ENCODE assay signal across 18 cellular contexts in the genomic region with DNA sequence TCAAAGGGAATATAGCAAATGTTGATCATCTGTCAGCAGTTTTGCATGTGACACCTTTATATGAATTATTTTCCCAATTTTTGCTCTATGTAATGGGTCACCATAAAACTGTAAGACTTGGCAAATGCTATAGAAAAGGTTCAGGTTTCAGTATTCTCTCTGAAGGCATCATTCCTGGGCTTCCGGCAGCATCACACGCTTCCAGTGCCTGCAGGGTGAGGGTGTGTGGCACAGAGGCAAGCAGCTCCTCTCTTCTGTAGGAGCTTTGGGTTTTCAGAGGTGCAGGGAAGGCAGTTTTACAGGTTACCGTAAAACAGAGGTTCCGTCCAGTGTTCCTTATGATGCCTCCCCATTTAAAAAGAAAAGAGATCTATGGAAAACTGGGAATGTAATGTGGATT. TPM values are rescaled to one million over a fixed set of nuclear protein-coding genes. Genes with fewer than 3 reads are reported as not detected.
DNase-seq lines count a peak whose midpoint lies in the region; ATAC-seq and TF ChIP-seq lines count a peak whose summit lies in the region.
"Had no signal": no experiment of that assay in that cellular context is flagged by ENCODE, and none has a peak within 500 bp of the region (broad histone marks: within the 10 kb centered on the region; RNA-seq: fewer than 3 reads in every experiment).

No MANE protein-coding gene starts in this region.

- H3K36me3 ChIP-seq in KOPT-K1 (ENCODE audit: insufficient read depth, low read length), result peaks cover 58% of the 10 kb centered on the region
- H3K36me3 ChIP-seq in osteoblast (ENCODE audit: insufficient read depth, low read length), result no peaks in the 10 kb centered on the region
- peaks cover 0 to 30% (median 15%) of the 10 kb centered on the region in 4 donors for H3K36me3 ChIP-seq in upper lobe of left lung

- no peak for TF ChIP-seq CTCF in osteoblast (IDR thresholded peaks at IDR 0.05; ENCODE audit: extremely low read depth, low read depth, low read length)
- TF ChIP-seq CTCF in upper lobe of left lung (IDR thresholded peaks at IDR 0.05), result no peak

- no peak for DNase-seq in activated naive CD4-positive, alpha-beta T cell treated with anti-CD3 and anti-CD28 coated beads, Interleukin-2, amount 50 U/mL, for 72 hours (ENCODE audit: low spot score in 2 of 2)
- DNase-seq in activated naive CD4-positive, alpha-beta T cell treated with anti-CD3 and anti-CD28 coated beads, Interleukin-2, amount 50 U/mL, for 16 hours, result no peak
- no peak for DNase-seq in T-helper 17 cell
- DNase-seq in osteoblast (ENCODE audit: insufficient read length, low spot score, missing footprints), result peak; percentile 35
- no peak for DNase-seq in NCI-H748 treated with DMSO at 0.1 percent for 48 hours (lab: John Stamatoyannopoulos, UW)
- DNase-seq in upper lobe of left lung, result no peak
- DNase-seq: ACHN; C1 segment of cervical spinal cord; DMS 273 treated with DMSO at 0.1 percent for 48 hours; GDM1; KG1; NCI-H1048; NCI-H1436 treated with DMSO at 0.1 percent for 48 hours; NCI-H2029 treated with DMSO at 0.1 percent for 48 hours; NCI-H446; NK-92 treated with Interleukin-12 subunit alpha and Interleukin-12 subunit beta, amount 100 ng/mL, for 24 hours; Right ventricle myocardium superior had no signal

- no peak for TF ChIP-seq EP300 in upper lobe of left lung (IDR thresholded peaks at IDR 0.05)

- no peak for ATAC-seq in activated naive CD4-positive, alpha-beta T cell treated with anti-CD3 and anti-CD28 coated beads, Interleukin-2, amount 50 U/mL, for 72 hours
- ATAC-seq in T-helper 17 cell, result no peak
- ATAC-seq in upper lobe of left lung (ENCODE audit: low FRiP score in 2 of 2), result no peak

- peaks cover 5% of the 10 kb centered on the region for H3K4me1 Mint-ChIP-seq in T-helper 17 cell

- H3K4me3 ChIP-seq in osteoblast (ENCODE audit: insufficient read depth, low read length), result no peak overlapping the region
- H3K4me3 ChIP-seq in upper lobe of left lung, result no peak overlapping the region

- H3K4me2 ChIP-seq in osteoblast (ENCODE audit: insufficient read depth, low read length), result no peak overlapping the region

- H3K79me2 ChIP-seq in osteoblast (ENCODE audit: insufficient read depth, low read length), result no peaks in the 10 kb centered on the region

- H3K9me3 ChIP-seq in KOPT-K1 (ENCODE audit: insufficient read depth, low read length, poor library complexity, severe bottlenecking) (peaks cover 6% of the 10 kb centered on the region), T-helper 17 cell (ENCODE audit: control insufficient read depth, low read length, poor library complexity, severe bottlenecking) (no peaks in the 10 kb centered on the region), osteoblast (ENCODE audit: low read depth, low read length) (no peaks in the 10 kb centered on the region), upper lobe of left lung (no peaks in the 10 kb centered on the region)

- H2AFZ ChIP-seq in osteoblast (ENCODE audit: low read length), result no peak overlapping the region

- H3K27me3 ChIP-seq in osteoblast (ENCODE audit: insufficient read depth, low read length) (no peaks in the 10 kb centered on the region), upper lobe of left lung (no peaks in the 10 kb centered on the region)

- H3K9me3 Mint-ChIP-seq in activated naive CD4-positive, alpha-beta T cell treated with anti-CD3 and anti-CD28 coated beads, Interleukin-2, amount 50 U/mL, for 72 hours, result peaks cover 9% of the 10 kb centered on the region in 2 donors

- peaks cover 12 to 15% of the 10 kb centered on the region in 2 donors for H3K36me3 Mint-ChIP-seq in activated naive CD4-positive, alpha-beta T cell treated with anti-CD3 and anti-CD28 coated beads, Interleukin-2, amount 50 U/mL, for 72 hours
- peaks cover 6% of the 10 kb centered on the region for H3K36me3 Mint-ChIP-seq in T-helper 17 cell (ENCODE audit: low read depth)

- H4K20me1 ChIP-seq in osteoblast (ENCODE audit: insufficient read depth, low read length), result no peaks in the 10 kb centered on the region

- no peak for TF ChIP-seq POLR2A in upper lobe of left lung (IDR thresholded peaks at IDR 0.05)

- H3K27ac ChIP-seq in KOPT-K1 (ENCODE audit: low read depth, low read length, poor library complexity, severe bottlenecking) (peak overlapping the region; percentile 97), osteoblast (ENCODE audit: low read depth, low read length) (no peak overlapping the region), upper lobe of left lung (no peak overlapping the region)

- H3K27ac Mint-ChIP-seq in activated naive CD4-positive, alpha-beta T cell treated with anti-CD3 and anti-CD28 coated beads, Interleukin-2, amount 50 U/mL, for 72 hours, result peak overlapping the region; percentile 54 to 95
- H3K27ac Mint-ChIP-seq in T-helper 17 cell, result peak overlapping the region; percentile 66

- H3K4me3 Mint-ChIP-seq in T-helper 17 cell, result no peak overlapping the region

- WGBS in upper lobe of left lung, 2 donors, result 97 to 98% methylated on average over 4 of the region's 4 CpGs

- no peaks in the 10 kb centered on the region for H3K27me3 Mint-ChIP-seq in T-helper 17 cell

- H3K4me1 ChIP-seq in osteoblast (ENCODE audit: insufficient read depth, low read length) (no peaks in the 10 kb centered on the region), upper lobe of left lung (no peaks in the 10 kb centered on the region)

RNA-seq across cellular contexts. Expression of a gene that starts 18.8 kb away (rescaled TPM):
- 10 to 100 TPM; 25.0 to 30.3 TPM for total RNA-seq in activated naive CD4-positive, alpha-beta T cell treated with anti-CD3 and anti-CD28 coated beads, Interleukin-2, amount 50 U/mL, for 72 hours
- 10 to 100 TPM; 20.0 to 20.7 TPM for total RNA-seq in T-helper 17 cell
- 17.4 and 21.2 TPM in 2 replicates for total RNA-seq in osteoblast
- 10 to 100 TPM; 22.8 to 37.7 (median 27.0) TPM for total RNA-seq in upper lobe of left lung

RNA-seq across cellular contexts. Expression of a gene that starts 18.9 kb away (rescaled TPM):
- 10 to 100 TPM; 21.6 to 23.8 TPM for total RNA-seq in activated naive CD4-positive, alpha-beta T cell treated with anti-CD3 and anti-CD28 coated beads, Interleukin-2, amount 50 U/mL, for 72 hours
- total RNA-seq in T-helper 17 cell (10 to 100 TPM; 12.0 to 14.8 TPM), osteoblast (31.5 and 36.2 TPM in 2 replicates), upper lobe of left lung (10 to 100 TPM; 28.3 to 65.2 (median 44.6) TPM)
